In the genomic region with DNA sequence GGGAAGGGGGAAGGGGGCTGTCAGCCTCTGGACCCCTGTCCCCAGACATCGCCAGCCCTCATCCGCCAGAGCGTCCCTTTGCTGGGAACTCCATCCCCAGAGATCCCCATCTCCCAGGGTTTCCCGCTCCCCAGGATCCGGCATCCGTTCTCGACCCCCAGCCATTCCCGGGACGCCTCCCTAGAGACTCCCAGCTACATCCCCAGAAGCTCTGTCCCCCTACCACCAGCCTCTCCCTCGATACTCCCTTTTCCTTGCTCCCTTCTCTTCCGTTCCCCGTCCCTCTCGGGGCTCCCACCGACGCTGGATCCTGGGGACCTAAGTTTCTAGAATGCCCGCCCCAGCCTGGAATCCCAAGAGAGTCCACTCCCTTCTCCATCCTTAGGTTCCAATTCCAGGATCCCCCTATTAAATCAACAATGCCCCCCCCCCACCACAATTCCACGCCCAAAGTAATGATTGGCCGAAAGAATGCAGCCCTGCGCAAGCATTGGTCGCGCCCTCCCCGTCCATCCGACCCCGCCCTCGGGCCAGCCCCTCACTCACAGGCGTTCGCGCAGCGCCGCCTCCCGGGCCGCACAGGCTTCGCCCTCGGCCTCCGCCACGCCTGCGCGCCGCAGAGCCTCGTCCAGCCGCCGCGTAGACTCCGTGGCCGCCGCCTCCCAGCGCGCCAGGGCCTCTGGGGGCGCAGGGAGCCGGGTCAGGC, we compare ENCODE assay signal across 2 cellular contexts.
TF ChIP-seq lines count a peak whose summit lies in the region.

No MANE protein-coding gene starts in this region.

TF ChIP-seq in HCT116, 20 proteins besides CTCF, POLR2A, EP300 and RAD21:
- peak; percentile 75; the same call in 1 of the 2 replicates for TF ChIP-seq CBX3 (IDR thresholded peaks at IDR 0.05; ENCODE audit: low read depth)
- no peak for TF ChIP-seq JUND (IDR thresholded peaks at IDR 0.05)
- peak; percentile 39; the same call in 1 of the 2 replicates for TF ChIP-seq POLR2AphosphoS5 (IDR thresholded peaks at IDR 0.05; ENCODE audit: low read depth, low read length)
- TF ChIP-seq SP1 (IDR thresholded peaks at IDR 0.05; ENCODE audit: low read depth), result peak; percentile 77
- no peak for TF ChIP-seq EZH2phosphoT487 (IDR thresholded peaks at IDR 0.05; ENCODE audit: borderline replicate concordance)
- TF ChIP-seq, protein P1, sequence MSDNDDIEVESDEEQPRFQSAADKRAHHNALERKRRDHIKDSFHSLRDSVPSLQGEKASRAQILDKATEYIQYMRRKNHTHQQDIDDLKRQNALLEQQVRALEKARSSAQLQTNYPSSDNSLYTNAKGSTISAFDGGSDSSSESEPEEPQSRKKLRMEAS (IDR thresholded peaks at IDR 0.05), result peak; percentile 70

TF ChIP-seq in SK-N-SH treated with all-trans-retinoic acid at 6 μM for 48 hours, 23 proteins besides CTCF, POLR2A, EP300 and RAD21:
- TF ChIP-seq SNAI2 (CRISPR knock-in tag; IDR thresholded peaks at IDR 0.05) (no peak), ARNTL (CRISPR knock-in tag; IDR thresholded peaks at IDR 0.05; ENCODE audit: borderline replicate concordance, low read depth) (no peak), ZFP30 (CRISPR knock-in tag; IDR thresholded peaks at IDR 0.05) (no peak), ESRRG (CRISPR knock-in tag; IDR thresholded peaks at IDR 0.05) (no peak)
- TF ChIP-seq, protein P2, sequence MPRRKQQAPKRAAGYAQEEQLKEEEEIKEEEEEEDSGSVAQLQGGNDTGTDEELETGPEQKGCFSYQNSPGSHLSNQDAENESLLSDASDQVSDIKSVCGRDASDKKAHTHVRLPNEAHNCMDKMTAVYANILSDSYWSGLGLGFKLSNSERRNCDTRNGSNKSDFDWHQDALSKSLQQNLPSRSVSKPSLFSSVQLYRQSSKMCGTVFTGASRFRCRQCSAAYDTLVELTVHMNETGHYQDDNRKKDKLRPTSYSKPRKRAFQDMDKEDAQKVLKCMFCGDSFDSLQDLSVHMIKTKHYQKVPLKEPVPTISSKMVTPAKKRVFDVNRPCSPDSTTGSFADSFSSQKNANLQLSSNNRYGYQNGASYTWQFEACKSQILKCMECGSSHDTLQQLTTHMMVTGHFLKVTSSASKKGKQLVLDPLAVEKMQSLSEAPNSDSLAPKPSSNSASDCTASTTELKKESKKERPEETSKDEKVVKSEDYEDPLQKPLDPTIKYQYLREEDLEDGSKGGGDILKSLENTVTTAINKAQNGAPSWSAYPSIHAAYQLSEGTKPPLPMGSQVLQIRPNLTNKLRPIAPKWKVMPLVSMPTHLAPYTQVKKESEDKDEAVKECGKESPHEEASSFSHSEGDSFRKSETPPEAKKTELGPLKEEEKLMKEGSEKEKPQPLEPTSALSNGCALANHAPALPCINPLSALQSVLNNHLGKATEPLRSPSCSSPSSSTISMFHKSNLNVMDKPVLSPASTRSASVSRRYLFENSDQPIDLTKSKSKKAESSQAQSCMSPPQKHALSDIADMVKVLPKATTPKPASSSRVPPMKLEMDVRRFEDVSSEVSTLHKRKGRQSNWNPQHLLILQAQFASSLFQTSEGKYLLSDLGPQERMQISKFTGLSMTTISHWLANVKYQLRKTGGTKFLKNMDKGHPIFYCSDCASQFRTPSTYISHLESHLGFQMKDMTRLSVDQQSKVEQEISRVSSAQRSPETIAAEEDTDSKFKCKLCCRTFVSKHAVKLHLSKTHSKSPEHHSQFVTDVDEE (CRISPR knock-in tag; IDR thresholded peaks at IDR 0.05), result no peak
- TF ChIP-seq, protein P3, sequence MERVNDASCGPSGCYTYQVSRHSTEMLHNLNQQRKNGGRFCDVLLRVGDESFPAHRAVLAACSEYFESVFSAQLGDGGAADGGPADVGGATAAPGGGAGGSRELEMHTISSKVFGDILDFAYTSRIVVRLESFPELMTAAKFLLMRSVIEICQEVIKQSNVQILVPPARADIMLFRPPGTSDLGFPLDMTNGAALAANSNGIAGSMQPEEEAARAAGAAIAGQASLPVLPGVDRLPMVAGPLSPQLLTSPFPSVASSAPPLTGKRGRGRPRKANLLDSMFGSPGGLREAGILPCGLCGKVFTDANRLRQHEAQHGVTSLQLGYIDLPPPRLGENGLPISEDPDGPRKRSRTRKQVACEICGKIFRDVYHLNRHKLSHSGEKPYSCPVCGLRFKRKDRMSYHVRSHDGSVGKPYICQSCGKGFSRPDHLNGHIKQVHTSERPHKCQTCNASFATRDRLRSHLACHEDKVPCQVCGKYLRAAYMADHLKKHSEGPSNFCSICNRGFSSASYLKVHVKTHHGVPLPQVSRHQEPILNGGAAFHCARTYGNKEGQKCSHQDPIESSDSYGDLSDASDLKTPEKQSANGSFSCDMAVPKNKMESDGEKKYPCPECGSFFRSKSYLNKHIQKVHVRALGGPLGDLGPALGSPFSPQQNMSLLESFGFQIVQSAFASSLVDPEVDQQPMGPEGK (CRISPR knock-in tag; IDR thresholded peaks at IDR 0.05; ENCODE audit: borderline replicate concordance), result no peak; the same call in 1 of the 2 replicates
